Comparison of ENCODE assay signal across 1 cellular context in genomic region chr10:75350791-75351190, GRCh38.
TF ChIP-seq lines count a peak whose summit lies in the region.

No MANE protein-coding gene starts in this region.

TF ChIP-seq in HEK293, 187 proteins besides CTCF, POLR2A, EP300 and RAD21:
- TF ChIP-seq ATF2 (tag by site-specific recombination; IDR thresholded peaks at IDR 0.05; ENCODE audit: low read depth) (no peak), ZEB2 (tag by site-specific recombination; IDR thresholded peaks at IDR 0.05) (no peak), ZSCAN23 (tag by site-specific recombination; IDR thresholded peaks at IDR 0.05) (no peak), ZFHX2 (tag by site-specific recombination; conservative IDR thresholded peaks at IDR 0.05) (no peak), ZBTB17 (tag by site-specific recombination; IDR thresholded peaks at IDR 0.05) (peak; percentile 19; the same call in 1 of the 2 replicates), ZBTB21 (tag by site-specific recombination; IDR thresholded peaks at IDR 0.05) (no peak), GLI4 (tag by site-specific recombination; IDR thresholded peaks at IDR 0.05) (no peak), YY2 (tag by site-specific recombination; IDR thresholded peaks at IDR 0.05) (no peak), PRDM10 (tag by site-specific recombination; IDR thresholded peaks at IDR 0.05) (peak; percentile 84; the same call in 1 of the 2 replicates), ZNF629 (tag by site-specific recombination; IDR thresholded peaks at IDR 0.05) (0 out of 2 replicates have a peak, but pooled peaks have one; percentile 16), ZNF202 (tag by site-specific recombination; IDR thresholded peaks at IDR 0.05; ENCODE audit: borderline replicate concordance) (no peak), OVOL3 (tag by site-specific recombination; IDR thresholded peaks at IDR 0.05) (no peak), MYNN (tag by site-specific recombination; IDR thresholded peaks at IDR 0.05; ENCODE audit: borderline replicate concordance) (no peak), ZNF362 (tag by site-specific recombination; IDR thresholded peaks at IDR 0.05) (peak; percentile 36; the same call in 1 of the 2 replicates), ZNF140 (tag by site-specific recombination; IDR thresholded peaks at IDR 0.05) (no peak), ZNF341 (tag by site-specific recombination; IDR thresholded peaks at IDR 0.05; ENCODE audit: low read depth) (no peak), ZNF354C (tag by site-specific recombination; IDR thresholded peaks at IDR 0.05; ENCODE audit: borderline replicate concordance, low read depth) (no peak), ZNF558 (tag by site-specific recombination; IDR thresholded peaks at IDR 0.05) (peak; percentile 69; the same call in 1 of the 2 replicates), ZNF335 (tag by site-specific recombination; conservative IDR thresholded peaks at IDR 0.05) (no peak), ZNF664 (tag by site-specific recombination; IDR thresholded peaks at IDR 0.05) (no peak), ZNF600 (tag by site-specific recombination; IDR thresholded peaks at IDR 0.05) (no peak), REPIN1 (tag by site-specific recombination; IDR thresholded peaks at IDR 0.05; ENCODE audit: low read depth) (no peak), BCL11B (tag by site-specific recombination; IDR thresholded peaks at IDR 0.05; ENCODE audit: low read depth) (no peak), KLF16 (tag by site-specific recombination; IDR thresholded peaks at IDR 0.05) (no peak), ZBTB8A (tag by site-specific recombination; IDR thresholded peaks at IDR 0.05) (no peak), ZNF529 (tag by site-specific recombination; IDR thresholded peaks at IDR 0.05; ENCODE audit: insufficient replicate concordance) (no peak), ZNF19 (tag by site-specific recombination; IDR thresholded peaks at IDR 0.05; ENCODE audit: low read depth) (no peak), TCF7L2 (IDR thresholded peaks at IDR 0.05; ENCODE audit: borderline replicate concordance, low read depth, low read length) (no peak), ZIC2 (tag by site-specific recombination; IDR thresholded peaks at IDR 0.05) (no peak), ZNF24 (tag by site-specific recombination; IDR thresholded peaks at IDR 0.05) (0 out of 2 replicates have a peak, but pooled peaks have one; percentile 33), ZNF423 (tag by site-specific recombination; IDR thresholded peaks at IDR 0.05) (no peak), ZBTB48 (tag by site-specific recombination; IDR thresholded peaks at IDR 0.05) (no peak), ZNF391 (tag by site-specific recombination; IDR thresholded peaks at IDR 0.05; ENCODE audit: borderline replicate concordance, low read depth) (no peak), ZNF112 (tag by site-specific recombination; IDR thresholded peaks at IDR 0.05) (no peak), ZNF416 (tag by site-specific recombination; IDR thresholded peaks at IDR 0.05) (no peak), SP7 (tag by site-specific recombination; IDR thresholded peaks at IDR 0.05) (peak; percentile 12; the same call in 1 of the 2 replicates), ZNF707 (tag by site-specific recombination; IDR thresholded peaks at IDR 0.05) (no peak), ZNF23 (tag by site-specific recombination; IDR thresholded peaks at IDR 0.05; ENCODE audit: borderline replicate concordance) (no peak), SCRT1 (tag by site-specific recombination; IDR thresholded peaks at IDR 0.05; ENCODE audit: borderline replicate concordance) (no peak)
- TF ChIP-seq, protein P1, sequence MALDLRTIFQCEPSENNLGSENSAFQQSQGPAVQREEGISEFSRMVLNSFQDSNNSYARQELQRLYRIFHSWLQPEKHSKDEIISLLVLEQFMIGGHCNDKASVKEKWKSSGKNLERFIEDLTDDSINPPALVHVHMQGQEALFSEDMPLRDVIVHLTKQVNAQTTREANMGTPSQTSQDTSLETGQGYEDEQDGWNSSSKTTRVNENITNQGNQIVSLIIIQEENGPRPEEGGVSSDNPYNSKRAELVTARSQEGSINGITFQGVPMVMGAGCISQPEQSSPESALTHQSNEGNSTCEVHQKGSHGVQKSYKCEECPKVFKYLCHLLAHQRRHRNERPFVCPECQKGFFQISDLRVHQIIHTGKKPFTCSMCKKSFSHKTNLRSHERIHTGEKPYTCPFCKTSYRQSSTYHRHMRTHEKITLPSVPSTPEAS (tag by site-specific recombination; IDR thresholded peaks at IDR 0.05) = no peak
- TF ChIP-seq, protein P2, sequence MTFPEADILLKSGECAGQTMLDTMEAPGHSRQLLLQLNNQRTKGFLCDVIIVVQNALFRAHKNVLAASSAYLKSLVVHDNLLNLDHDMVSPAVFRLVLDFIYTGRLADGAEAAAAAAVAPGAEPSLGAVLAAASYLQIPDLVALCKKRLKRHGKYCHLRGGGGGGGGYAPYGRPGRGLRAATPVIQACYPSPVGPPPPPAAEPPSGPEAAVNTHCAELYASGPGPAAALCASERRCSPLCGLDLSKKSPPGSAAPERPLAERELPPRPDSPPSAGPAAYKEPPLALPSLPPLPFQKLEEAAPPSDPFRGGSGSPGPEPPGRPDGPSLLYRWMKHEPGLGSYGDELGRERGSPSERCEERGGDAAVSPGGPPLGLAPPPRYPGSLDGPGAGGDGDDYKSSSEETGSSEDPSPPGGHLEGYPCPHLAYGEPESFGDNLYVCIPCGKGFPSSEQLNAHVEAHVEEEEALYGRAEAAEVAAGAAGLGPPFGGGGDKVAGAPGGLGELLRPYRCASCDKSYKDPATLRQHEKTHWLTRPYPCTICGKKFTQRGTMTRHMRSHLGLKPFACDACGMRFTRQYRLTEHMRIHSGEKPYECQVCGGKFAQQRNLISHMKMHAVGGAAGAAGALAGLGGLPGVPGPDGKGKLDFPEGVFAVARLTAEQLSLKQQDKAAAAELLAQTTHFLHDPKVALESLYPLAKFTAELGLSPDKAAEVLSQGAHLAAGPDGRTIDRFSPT (tag by site-specific recombination; IDR thresholded peaks at IDR 0.05) = no peak
- TF ChIP-seq, protein P3, sequence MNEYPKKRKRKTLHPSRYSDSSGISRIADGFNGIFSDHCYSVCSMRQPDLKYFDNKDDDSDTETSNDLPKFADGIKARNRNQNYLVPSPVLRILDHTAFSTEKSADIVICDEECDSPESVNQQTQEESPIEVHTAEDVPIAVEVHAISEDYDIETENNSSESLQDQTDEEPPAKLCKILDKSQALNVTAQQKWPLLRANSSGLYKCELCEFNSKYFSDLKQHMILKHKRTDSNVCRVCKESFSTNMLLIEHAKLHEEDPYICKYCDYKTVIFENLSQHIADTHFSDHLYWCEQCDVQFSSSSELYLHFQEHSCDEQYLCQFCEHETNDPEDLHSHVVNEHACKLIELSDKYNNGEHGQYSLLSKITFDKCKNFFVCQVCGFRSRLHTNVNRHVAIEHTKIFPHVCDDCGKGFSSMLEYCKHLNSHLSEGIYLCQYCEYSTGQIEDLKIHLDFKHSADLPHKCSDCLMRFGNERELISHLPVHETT (tag by site-specific recombination; IDR thresholded peaks at IDR 0.05) = no peak
TF ChIP-seq in HEK293: peak in this region for 7.
